In the genomic region with DNA sequence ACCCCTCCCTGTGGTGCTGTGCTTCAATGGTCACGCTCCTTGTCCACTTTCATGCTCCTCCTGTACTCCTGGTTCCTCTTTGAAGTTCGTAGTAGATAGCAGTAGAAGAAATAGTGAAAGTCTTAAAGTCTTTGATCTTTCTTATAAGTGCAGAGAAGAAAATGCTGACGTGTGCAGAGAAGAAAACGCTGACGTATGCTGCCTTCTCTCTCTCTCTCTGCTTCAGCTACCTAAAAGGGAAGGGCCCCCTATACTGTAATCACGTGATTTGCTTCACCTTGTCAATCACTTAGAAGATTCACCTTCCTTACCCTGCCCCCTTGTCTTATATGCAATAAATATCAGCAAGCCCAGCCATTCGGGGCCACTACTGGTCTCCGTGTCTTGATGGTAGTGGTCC, we compare ENCODE assay signal across 5 cellular contexts. TPM values are rescaled to one million over a fixed set of nuclear protein-coding genes. Genes with fewer than 3 reads are reported as not detected.
DNase-seq lines count a peak whose midpoint lies in the region; ATAC-seq, FAIRE-seq and TF ChIP-seq lines count a peak whose summit lies in the region.
"Not testable (repeated sequence)": the region's sequence is repeated elsewhere in the genome, so short reads cannot be mapped to it uniquely, and the experiment has no call there.

No MANE protein-coding gene starts in this region.

- not testable (repeated sequence) for TF ChIP-seq RAD21 in IMR-90 (IDR thresholded peaks at IDR 0.05; ENCODE audit: low read length); GM12878 (IDR thresholded peaks at IDR 0.05; ENCODE audit: insufficient read depth, low read depth, low read length); HepG2 (CRISPR knock-in tag; IDR thresholded peaks at IDR 0.05)

- H3K9ac ChIP-seq in IMR-90 (ENCODE audit: low read depth, low read length); GM12878 (ENCODE audit: control insufficient read depth, insufficient read depth, low read length); HepG2 (ENCODE audit: insufficient read depth, low read depth, low read length): not testable (repeated sequence)

- not testable (repeated sequence) for H3K14ac ChIP-seq in IMR-90 (replicated peaks; ENCODE audit: low read depth, low read length)

- intact Hi-C loops in IMR-90 (cut with micrococcal nuclease); GM12878 (cut with micrococcal nuclease; ENCODE audit: unreplicated experiment); HepG2 (cut with micrococcal nuclease; ENCODE audit: unreplicated experiment); testis (cut with DNase I; ENCODE audit: low total_unique reads): not testable (repeated sequence)

- not testable (repeated sequence) for H3K27ac ChIP-seq in IMR-90 (ENCODE audit: insufficient read depth, low read length); GM12878 (ENCODE audit: control insufficient read depth, insufficient read depth); HepG2 (ENCODE audit: extremely low read length, insufficient read depth, low read length)
- H3K27ac ChIP-seq in testis = peak overlapping the region; percentile 37 to 64

- H3K27me3 Mint-ChIP-seq in nephron (ENCODE audit: low read depth) = not testable (repeated sequence)

- not testable (repeated sequence) for H3K36me3 Mint-ChIP-seq in nephron (ENCODE audit: low read depth)

- not testable (repeated sequence) for H4K91ac ChIP-seq in IMR-90 (ENCODE audit: insufficient read depth, low read depth, low read length)

- RAD21 ChIA-PET in GM12878 (lab: Charles Lee; ENCODE audit: unreplicated experiment) = not testable (repeated sequence)

- H2BK5ac ChIP-seq in IMR-90 (ENCODE audit: low read depth, low read length, poor library complexity, severe bottlenecking) = not testable (repeated sequence)

- not testable (repeated sequence) for H3K4me2 ChIP-seq in IMR-90 (ENCODE audit: low read depth, low read length); GM12878 (ENCODE audit: control insufficient read depth, insufficient read depth); HepG2 (ENCODE audit: low read depth, low read length)

- not testable (repeated sequence) for H4K5ac ChIP-seq in IMR-90 (ENCODE audit: low read depth, low read length)

- CTCF ChIA-PET in IMR-90 (lab: Yijun Ruan, JAX); GM12878 (lab: Yijun Ruan, JAX); HepG2 (lab: Yijun Ruan, JAX; ENCODE audit: low intra/inter-chr PET ratio, low total read pairs): not testable (repeated sequence)

- H2AK5ac ChIP-seq in IMR-90 (ENCODE audit: low read depth, low read length) = not testable (repeated sequence)

- H3K79me2 ChIP-seq in GM12878 (ENCODE audit: control insufficient read depth, insufficient read depth, low read length) = peaks cover 21% of the 10 kb centered on the region
- H3K79me2 ChIP-seq in HepG2 (ENCODE audit: insufficient read depth, low read length) = not testable (repeated sequence)

- POLR2A ChIA-PET in IMR-90 (lab: Charles Lee; ENCODE audit: unreplicated experiment); GM12878 (lab: Charles Lee); HepG2 (lab: Yijun Ruan, JAX): not testable (repeated sequence)

- not testable (repeated sequence) for H3K9me1 ChIP-seq in IMR-90 (ENCODE audit: insufficient read depth, low read length)

- not testable (repeated sequence) for H3K9me3 ChIP-seq in IMR-90 (ENCODE audit: control insufficient read depth, insufficient read depth, low read length); HepG2 (ENCODE audit: low read length); testis
- peaks cover 15% of the 10 kb centered on the region for H3K9me3 ChIP-seq in GM12878 (replicated peaks; ENCODE audit: control insufficient read depth, insufficient read depth, low read length)

- not testable (repeated sequence) for H2AK9ac ChIP-seq in IMR-90 (replicated peaks; ENCODE audit: low read depth, low read length, poor library complexity)

- BruUV-seq in IMR-90 (replicated peaks; lab: Mats Ljungman, UMichigan); GM12878 (replicated peaks; lab: Mats Ljungman, UMichigan); HepG2 (replicated peaks; lab: Mats Ljungman, UMichigan): not testable (repeated sequence)

- not testable (repeated sequence) for H2AFZ ChIP-seq in IMR-90 (replicated peaks; ENCODE audit: low read length, poor library complexity); GM12878 (ENCODE audit: control insufficient read depth, low read depth, low read length); HepG2 (ENCODE audit: low read length)

- not testable (repeated sequence) for H2BK15ac ChIP-seq in IMR-90 (ENCODE audit: low read depth, low read length)

- not testable (repeated sequence) for H2BK20ac ChIP-seq in IMR-90 (ENCODE audit: low read depth, low read length)

- H3K4me3 ChIP-seq in IMR-90 (ENCODE audit: insufficient read depth, low read depth, low read length); GM12878; HepG2 (replicated peaks in 1 of 3; ENCODE audit: insufficient read depth in 1 of 3, low read depth in 2 of 3, low read length in 3 of 3); testis: not testable (repeated sequence)

- not testable (repeated sequence) for H3K27me3 ChIP-seq in IMR-90 (ENCODE audit: control insufficient read depth, insufficient read depth, low read length); GM12878 (replicated peaks in 1 of 2; ENCODE audit: control insufficient read depth in 2 of 2, insufficient read depth in 2 of 2, low read length in 1 of 2); HepG2 (ENCODE audit: control insufficient read depth in 1 of 2, insufficient read depth in 2 of 2, low read length in 2 of 2); testis

- H3K9me3 Mint-ChIP-seq in nephron = not testable (repeated sequence)

- DNase-seq in IMR-90; GM12878 (ENCODE audit: low read depth, low spot score); HepG2 (ENCODE audit: low spot score); testis: not testable (repeated sequence)

- not testable (repeated sequence) for H3K4ac ChIP-seq in IMR-90 (ENCODE audit: low read depth, low read length)

- not testable (repeated sequence) for H3K4me3 Mint-ChIP-seq in nephron

- not testable (repeated sequence) for ATAC-seq in IMR-90 (ENCODE audit: low read depth); GM12878; HepG2

- H3K18ac ChIP-seq in IMR-90 (ENCODE audit: low read depth, low read length) = not testable (repeated sequence)

- not testable (repeated sequence) for FAIRE-seq in GM12878 (lab: Jason Lieb, UNC); HepG2 (lab: Jason Lieb, UNC)

- H3K23ac ChIP-seq in IMR-90 (ENCODE audit: low read depth, low read length) = not testable (repeated sequence)

- not testable (repeated sequence) for H3K36me3 ChIP-seq in IMR-90 (ENCODE audit: control insufficient read depth, insufficient read depth, low read length); GM12878 (ENCODE audit: control insufficient read depth in 2 of 2, insufficient read depth in 2 of 2, low read length in 1 of 2); HepG2 (replicated peaks in 1 of 2; ENCODE audit: control insufficient read depth in 1 of 2, insufficient read depth in 2 of 2, low read length in 2 of 2); testis (ENCODE audit: low read depth, missing control alignments)

- not testable (repeated sequence) for H3K56ac ChIP-seq in IMR-90 (ENCODE audit: extremely low read depth, insufficient read depth, low read length)

- not testable (repeated sequence) for H4K20me1 ChIP-seq in IMR-90 (ENCODE audit: insufficient read depth, low read length); GM12878 (ENCODE audit: control insufficient read depth, insufficient read depth); HepG2 (ENCODE audit: insufficient read depth, low read length)

- dilution Hi-C loops in IMR-90 (cut with HindIII; ENCODE audit: low sequenced_read_pairs, unreplicated experiment) = not testable (repeated sequence)

- H3K27ac Mint-ChIP-seq in nephron = peak overlapping the region in 2 of 3 experiments; percentile 70 to 76

- TF ChIP-seq POLR2A in IMR-90 (IDR thresholded peaks at IDR 0.05; ENCODE audit: low read depth, low read length); GM12878 (IDR thresholded peaks at IDR 0.05; ENCODE audit: low read depth, low read length); HepG2 (IDR thresholded peaks at IDR 0.05; ENCODE audit: insufficient read depth in 1 of 2, low read depth in 2 of 2, low read length in 2 of 2); testis (IDR thresholded peaks at IDR 0.05): not testable (repeated sequence)

- in situ Hi-C loops in IMR-90 (cut with MboI; ENCODE audit: low sequenced_read_pairs); GM12878 (cut with MboI); HepG2 (cut with HindIII; ENCODE audit: extremely low pct_ligation_motif_present, low pct_unique_long_range_greater_than_20kb): not testable (repeated sequence)

- not testable (repeated sequence) for TF ChIP-seq EP300 in GM12878 (IDR thresholded peaks at IDR 0.05; ENCODE audit: borderline replicate concordance in 1 of 2, control insufficient read depth in 1 of 2, low read depth in 2 of 2, low read length in 2 of 2); HepG2 (IDR thresholded peaks at IDR 0.05; ENCODE audit: low read depth in 2 of 2, low read length in 2 of 2); HepG2 (CRISPR knock-in tag; IDR thresholded peaks at IDR 0.05; ENCODE audit: borderline replicate concordance)

- WGBS in IMR-90 (ENCODE audit: extremely low coverage in 2 of 2, insufficient read length in 1 of 2), 2 experiments = no CpG with 5 or more reads among the region's 8 CpGs
- WGBS in GM12878 (ENCODE audit: insufficient coverage, insufficient replicate concordance, low lambda C conversion rate, missing lambda C conversion rate) = 86% methylated on average over 8 of the region's 8 CpGs
- 62% methylated on average over 8 of the region's 8 CpGs for WGBS in HepG2 (ENCODE audit: low lambda C conversion rate)
- WGBS in testis, 2 donors = 55 to 57% methylated on average over 8 of the region's 8 CpGs

- H3K4me1 ChIP-seq in IMR-90 (ENCODE audit: control insufficient read depth, insufficient read depth, low read length); GM12878 (ENCODE audit: control insufficient read depth, insufficient read depth, low read length); HepG2 (ENCODE audit: insufficient read depth, low read length); testis: not testable (repeated sequence)

- SMC1A ChIA-PET in GM12878 (lab: Charles Lee; ENCODE audit: uncharacterized antibody, unreplicated experiment) = not testable (repeated sequence)

- not testable (repeated sequence) for H3K79me1 ChIP-seq in IMR-90 (ENCODE audit: low read depth in 1 of 2, low read length in 2 of 2)

- not testable (repeated sequence) for H3K4me1 Mint-ChIP-seq in nephron

- not testable (repeated sequence) for TF ChIP-seq CTCF in IMR-90 (conservative IDR thresholded peaks at IDR 0.05; ENCODE audit: low read depth, low read length); GM12878 (IDR thresholded peaks at IDR 0.05 in 2 of 3, conservative IDR thresholded peaks at IDR 0.05 in 1 of 3; ENCODE audit: control insufficient read depth in 2 of 3, extremely low read depth in 1 of 3, insufficient read depth in 1 of 3, low read depth in 3 of 3, low read length in 3 of 3); HepG2 (CRISPR knock-in tag; IDR thresholded peaks at IDR 0.05); nephron (IDR thresholded peaks at IDR 0.05; ENCODE audit: unreplicated experiment in 3 of 3); testis (IDR thresholded peaks at IDR 0.05)

- not testable (repeated sequence) for H4K8ac ChIP-seq in IMR-90 (ENCODE audit: low read depth in 2 of 2, low read length in 2 of 2)

- H2BK120ac ChIP-seq in IMR-90 (ENCODE audit: low read depth, low read length) = not testable (repeated sequence)

RNA-seq across cellular contexts. Expression of a gene that starts 50.2 kb away (rescaled TPM):
- total RNA-seq in IMR-90 (2012; rRNA removed) (0.54 and 1.1 TPM in 2 replicates), GM12878 (2014; rRNA removed) (24.2 and 27.2 TPM in 2 replicates), GM12878 (2014; rRNA removed; fragmentation: Illumina TruSeq; extraction: Trizol) (24.4 and 25.6 TPM in 2 replicates), GM12878 (2021) (19.0 and 20.2 TPM in 2 replicates), HepG2 (2016; rRNA removed; fragmentation: Illumina TruSeq; extraction: Trizol) (0.20 TPM in 2 replicates), testis (10 to 100 TPM in 1 of 2 donors, 1 to 10 TPM in 1; 9.2 to 10.8 TPM)
- polyA plus RNA-seq in IMR-90 (2012; rRNA removed) (0.16 and 0.39 TPM in 2 replicates), GM12878 (2011; rRNA removed) (15.4 and 21.3 TPM in 2 replicates), GM12878 (2014; fragmentation: Illumina TruSeq; extraction: Trizol) (18.6 and 23.7 TPM in 2 replicates), GM12878 (2014; fragmentation: Nextera tagmentation; extraction: Ambion mirVana) (1 to 10 TPM; 7.4 to 10.0 TPM), GM12878 (2014; rRNA removed) (17.3 and 19.3 TPM in 2 replicates), GM12878 (2016; fragmentation: Nextera tagmentation; extraction: Ambion mirVana) (10 to 100 TPM; 14.6 to 15.5 TPM), HepG2 (2011; rRNA removed) (0.05 and 0.10 TPM in 2 replicates), testis (ENCODE audit: insufficient read depth, low read depth, low replicate concordance) (3.5 TPM)
- polyA plus RNA-seq in IMR-90 (2012; cell fraction: cytosol; rRNA removed) = 0.03 and 0.04 TPM in 2 replicates
- polyA plus RNA-seq in IMR-90 (2012; cell fraction: nucleus; rRNA removed; ENCODE audit: low replicate concordance) = 0.10 and 0.65 TPM in 2 replicates
- 172 and 194 TPM in 2 replicates for total RNA-seq in GM12878 (2013; cell fraction: nucleolus; rRNA removed)
- 9.0 TPM for polyA plus RNA-seq in GM12878 (2011; ENCODE audit: low read depth)
- polyA plus RNA-seq in GM12878 (2011; cell fraction: cytosol; rRNA removed) = 6.2 and 7.2 TPM in 2 replicates
- polyA plus RNA-seq in GM12878 (2011; cell fraction: nucleus; rRNA removed) = 23.0 and 25.2 TPM in 2 replicates
- 15.4 and 23.3 TPM in 2 replicates for polyA plus RNA-seq in GM12878 (2012)
- 22.5 and 25.5 TPM in 2 replicates for polyA minus RNA-seq in GM12878 (2011; rRNA and poly(A)+ RNA removed)
- 6.9 and 10.0 TPM in 2 replicates for polyA minus RNA-seq in GM12878 (2011; cell fraction: cytosol; rRNA and poly(A)+ RNA removed)
- 24.5 and 36.4 TPM in 2 replicates for polyA minus RNA-seq in GM12878 (2011; cell fraction: nucleus; rRNA and poly(A)+ RNA removed)
- not detected in 2 replicates for total RNA-seq in HepG2 (2016; cell fraction: cytosol; rRNA removed; fragmentation: Illumina TruSeq; extraction: Trizol; ENCODE audit: low read depth)
- 0.21 and 0.22 TPM in 2 replicates for total RNA-seq in HepG2 (2016; cell fraction: insoluble cytoplasmic fraction; rRNA removed; fragmentation: Illumina TruSeq; extraction: Trizol)
- 0.09 TPM in 1 of 2 replicates, not detected in the other for total RNA-seq in HepG2 (2016; cell fraction: membrane; rRNA removed; fragmentation: Illumina TruSeq; extraction: Trizol)
- total RNA-seq in HepG2 (2016; cell fraction: nucleus; rRNA removed; fragmentation: Illumina TruSeq; extraction: Trizol) = 0.13 and 0.43 TPM in 2 replicates
- 0.08 and 0.09 TPM in 2 replicates for polyA plus RNA-seq in HepG2 (2011; cell fraction: cytosol; rRNA removed)
- 0.14 and 0.17 TPM in 2 replicates for polyA plus RNA-seq in HepG2 (2011; cell fraction: nucleus; rRNA removed)
- polyA plus RNA-seq in HepG2 (2012) = 0.12 and 0.25 TPM in 2 replicates
- polyA plus RNA-seq in HepG2 (2016; cell fraction: cytosol; fragmentation: Illumina TruSeq; extraction: Trizol; ENCODE audit: low read depth) = not detected in 2 replicates
- 0.21 TPM in 1 of 2 replicates, not detected in the other for polyA plus RNA-seq in HepG2 (2016; cell fraction: insoluble cytoplasmic fraction; fragmentation: Illumina TruSeq; extraction: Trizol; ENCODE audit: low read depth)
- 0.08 TPM in 1 of 2 replicates, not detected in the other for polyA plus RNA-seq in HepG2 (2016; cell fraction: membrane; fragmentation: Illumina TruSeq; extraction: Trizol; ENCODE audit: low read depth)
- 0.19 TPM in 1 of 2 replicates, not detected in the other for polyA plus RNA-seq in HepG2 (2016; cell fraction: nucleus; fragmentation: Illumina TruSeq; extraction: Trizol; ENCODE audit: insufficient read depth, low read depth)
- 0.12 and 0.91 TPM in 2 replicates for polyA minus RNA-seq in HepG2 (2011; rRNA and poly(A)+ RNA removed; ENCODE audit: low replicate concordance)
- polyA minus RNA-seq in HepG2 (2011; cell fraction: cytosol; rRNA and poly(A)+ RNA removed) = not detected in 2 replicates
- 0.50 and 0.64 TPM in 2 replicates for polyA minus RNA-seq in HepG2 (2011; cell fraction: nucleus; rRNA and poly(A)+ RNA removed)
